In genomic region chr12:116591608-116592115, GRCh38 we compare ENCODE assay signal across 10 cellular contexts. TPM values are rescaled to one million over a fixed set of nuclear protein-coding genes. Genes with fewer than 3 reads are reported as not detected.
DNase-seq lines count a peak whose midpoint lies in the region; TF ChIP-seq lines count a peak whose summit lies in the region.
"Had no signal": no experiment of that assay in that cellular context is flagged by ENCODE, and none has a peak within 500 bp of the region (broad histone marks: within the 10 kb centered on the region; RNA-seq: fewer than 3 reads in every experiment).

No MANE protein-coding gene starts in this region.

- 21 to 24% methylated on average over 3 of the region's 3 CpGs for whole genome bisulfite sequencing in esophagus, 2 donors

- H3K36me3 ChIP-seq in ACC112 (ENCODE audit: insufficient read depth, low read length) (no peaks in the 10 kb centered on the region), MG63 (no peaks in the 10 kb centered on the region), esophagus (ENCODE audit: control insufficient read depth in 2 of 2, insufficient read depth in 2 of 2, low read length in 1 of 2) (no peaks in the 10 kb centered on the region)

- no peak overlapping the region for H3K4me3 ChIP-seq in ACC112 (ENCODE audit: low read depth, low read length)
- no peak overlapping the region for H3K4me3 ChIP-seq in MG63
- no peak overlapping the region for H3K4me3 ChIP-seq in esophagus (ENCODE audit: low read depth in 1 of 2, low read length in 2 of 2)

- H3K27me3 Mint-ChIP-seq in nephron (ENCODE audit: low read depth): peaks cover 21% of the 10 kb centered on the region

- H3K27me3 ChIP-seq in ACC112 (ENCODE audit: insufficient read depth, low read length): no peaks in the 10 kb centered on the region
- H3K27me3 ChIP-seq in MG63: no peaks in the 10 kb centered on the region
- no peaks in the 10 kb centered on the region for H3K27me3 ChIP-seq in esophagus (ENCODE audit: control insufficient read depth in 1 of 2, insufficient read depth in 2 of 2, low read length in 2 of 2)

- H3K36me3 Mint-ChIP-seq in nephron (ENCODE audit: low read depth): no peaks in the 10 kb centered on the region

- no peak overlapping the region for H3K27ac ChIP-seq in ACC112 (ENCODE audit: low read depth, low read length)
- peak overlapping the region; percentile 86 to 87 for H3K27ac ChIP-seq in esophagus (ENCODE audit: low read depth in 2 of 2, low read length in 1 of 2)
- no peak overlapping the region for H3K27ac ChIP-seq in caudate nucleus (ENCODE audit: low read depth, low read length)

- no peak overlapping the region for H3K4me3 Mint-ChIP-seq in nephron

- no peaks in the 10 kb centered on the region for H3K9me3 ChIP-seq in MG63
- H3K9me3 ChIP-seq in esophagus (ENCODE audit: control insufficient read depth in 2 of 2, insufficient read depth in 1 of 2, low read depth in 1 of 2, low read length in 1 of 2): peaks cover 0 to 2% of the 10 kb centered on the region in 2 donors

- H3K9me3 Mint-ChIP-seq in nephron: no peaks in the 10 kb centered on the region

- peaks cover 18% of the 10 kb centered on the region for H3K4me1 Mint-ChIP-seq in nephron

- H3K4me1 ChIP-seq in ACC112 (ENCODE audit: control insufficient read depth, insufficient read depth, low read length, unreplicated experiment) (no peaks in the 10 kb centered on the region), esophagus (ENCODE audit: control insufficient read depth in 2 of 2, insufficient read depth in 2 of 2, low read length in 1 of 2) (peaks cover 2 to 8% of the 10 kb centered on the region in 2 donors)

- no peak for TF ChIP-seq CTCF in nephron (IDR thresholded peaks at IDR 0.05; ENCODE audit: unreplicated experiment in 3 of 3)

- H3K79me2 ChIP-seq in ACC112 (ENCODE audit: control insufficient read depth, insufficient read depth, low read length, unreplicated experiment): no peaks in the 10 kb centered on the region

- H2AFZ ChIP-seq in ACC112 (ENCODE audit: low read length, unreplicated experiment): peak overlapping the region; percentile 29

- DNase-seq in MG63 (peak; percentile 89), HuH-7 (ENCODE audit: low spot score) (no peak), caudate nucleus (lab: John Stamatoyannopoulos, UW) (no peak), NCI-H69 (lab: John Stamatoyannopoulos, UW) (no peak), DMS 273 (lab: John Stamatoyannopoulos, UW; ENCODE audit: unreplicated experiment) (no peak)
- DNase-seq: NCI-H524; stimulated activated naive CD4-positive, alpha-beta T cell had no signal

- H3K27ac Mint-ChIP-seq in nephron: peak overlapping the region; percentile 29 to 88 (median 79)

RNA-seq across cellular contexts. Expression of gene MAP1LC3B2, which starts 32.5 kb away (rescaled TPM):
- 0.26 TPM in 1 of 2 replicates, not detected in the other for total RNA-seq in MG63 (2014; rRNA removed; shearing (Covaris generic); ENCODE audit: low replicate concordance)
- 1 to 10 TPM; 1.0 to 1.9 TPM for polyA plus RNA-seq in esophagus

Comparison
In these comparisons a context has a peak if more than half of its experiments do, and no peak if none do; other contexts are left out.
1. H3K27ac ChIP-seq: peak in esophagus (2 of 2); none in ACC112 (single experiment) and caudate nucleus (single experiment).